Comparison of ENCODE assay signal across 18 cellular contexts in the genomic region with DNA sequence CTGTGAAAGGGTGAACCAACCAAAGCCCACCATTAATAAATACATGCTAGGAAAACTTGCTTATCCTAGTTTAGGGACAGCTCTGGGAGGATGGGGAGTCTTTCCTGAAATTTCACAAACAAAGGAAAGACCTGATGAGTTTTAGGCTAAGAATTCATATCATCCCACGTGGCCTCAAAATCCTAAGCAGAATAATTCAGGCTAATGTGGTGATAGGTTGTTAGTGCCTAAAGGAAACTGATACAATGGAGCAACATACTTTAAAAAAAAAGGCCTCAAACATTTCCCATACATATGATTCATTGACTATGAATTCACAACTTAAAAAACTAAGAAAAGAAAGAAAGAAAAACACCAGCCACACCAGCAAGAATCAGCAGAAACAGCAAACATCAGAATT.
DNase-seq lines count a peak whose midpoint lies in the region; ATAC-seq, FAIRE-seq and TF ChIP-seq lines count a peak whose summit lies in the region.
"Had no signal": no experiment of that assay in that cellular context is flagged by ENCODE, and none has a peak within 500 bp of the region (broad histone marks: within the 10 kb centered on the region; RNA-seq: fewer than 3 reads in every experiment).

No MANE protein-coding gene starts in this region.

- H3K4me3 Mint-ChIP-seq in astrocyte (ENCODE audit: unreplicated experiment) = no peak overlapping the region
- H3K4me3 Mint-ChIP-seq: CD4-positive, CD25-positive, alpha-beta regulatory T cell; HFFc6 had no signal

- peak overlapping the region; percentile 7 for H3K4me2 ChIP-seq in astrocyte (ENCODE audit: low read length)
- H3K4me2 ChIP-seq in smooth muscle cell = peak overlapping the region; percentile 29

- peak; percentile 48 for DNase-seq in astrocyte (ENCODE audit: low read depth)
- DNase-seq in dermis microvascular lymphatic vessel endothelial cell (ENCODE audit: low read depth in 2 of 2) = peak; percentile 63 to 88
- peak; percentile 1 for DNase-seq in iris pigment epithelial cell (ENCODE audit: low read depth)
- no peak for DNase-seq in smooth muscle cell (lab: John Stamatoyannopoulos, UW; ENCODE audit: unreplicated experiment)
- DNase-seq in MG63 = no peak
- no peak for DNase-seq in DMS79 (lab: John Stamatoyannopoulos, UW)
- DNase-seq: Caco-2; CD4-positive, CD25-positive, alpha-beta regulatory T cell; DMS153; EL; HFFc6; NCI-H187 treated with DMSO at 0.1 percent for 48 hours; NCI-H446; NCI-H69; SHP77 had no signal

- no peaks in the 10 kb centered on the region for H3K27me3 ChIP-seq in astrocyte (ENCODE audit: insufficient read depth, low read length)
- no peaks in the 10 kb centered on the region for H3K27me3 ChIP-seq in smooth muscle cell (ENCODE audit: low read depth)
- no peaks in the 10 kb centered on the region for H3K27me3 ChIP-seq in MG63

- H3K9ac ChIP-seq in astrocyte (ENCODE audit: low read length) (no peak overlapping the region), smooth muscle cell (ENCODE audit: low read depth) (no peak overlapping the region)

- H2AFZ ChIP-seq in astrocyte (ENCODE audit: low read depth, low read length) (no peak overlapping the region), smooth muscle cell (ENCODE audit: low read depth) (peak overlapping the region; percentile 9)

- H3K27ac ChIP-seq in astrocyte (ENCODE audit: low read depth, low read length) (no peak overlapping the region), smooth muscle cell (ENCODE audit: low read depth) (no peak overlapping the region)

- TF ChIP-seq CTCF in astrocyte (IDR thresholded peaks at IDR 0.05; ENCODE audit: insufficient read depth, low read depth, low read length) (no peak), smooth muscle cell (IDR thresholded peaks at IDR 0.05; ENCODE audit: borderline replicate concordance, insufficient read depth, poor library complexity, severe bottlenecking) (no peak)

- no peaks in the 10 kb centered on the region for H3F3A ChIP-seq in smooth muscle cell (ENCODE audit: low read depth)

- no peaks in the 10 kb centered on the region for H3K79me2 ChIP-seq in astrocyte (ENCODE audit: insufficient read depth, low read length)
- H3K79me2 ChIP-seq in smooth muscle cell (ENCODE audit: low read depth) = no peaks in the 10 kb centered on the region

- H3K4me3 ChIP-seq in astrocyte (ENCODE audit: insufficient read depth, low read depth, low read length) (no peak overlapping the region), smooth muscle cell (no peak overlapping the region), MG63 (no peak overlapping the region)

- H3K27ac Mint-ChIP-seq in astrocyte (ENCODE audit: unreplicated experiment) = no peak overlapping the region
- H3K27ac Mint-ChIP-seq: CD4-positive, CD25-positive, alpha-beta regulatory T cell; HFFc6 had no signal

- 31% methylated on average over 1 of the region's 1 CpG for WGBS in smooth muscle cell (ENCODE audit: low lambda C conversion rate)

- H3K4me1 Mint-ChIP-seq in astrocyte (ENCODE audit: low read depth, unreplicated experiment) = no peaks in the 10 kb centered on the region
- H3K4me1 Mint-ChIP-seq: CD4-positive, CD25-positive, alpha-beta regulatory T cell had no signal

- no peaks in the 10 kb centered on the region for H3K36me3 Mint-ChIP-seq in astrocyte (ENCODE audit: low read depth, unreplicated experiment)
- H3K36me3 Mint-ChIP-seq: CD4-positive, CD25-positive, alpha-beta regulatory T cell had no signal

- ATAC-seq in GM18909 (IDR thresholded peaks at IDR 0.05; ENCODE audit: poor library complexity, unreplicated experiment) = no peak

- peaks cover 6% of the 10 kb centered on the region for H3K4me1 ChIP-seq in astrocyte (ENCODE audit: insufficient read depth, low read length)
- no peaks in the 10 kb centered on the region for H3K4me1 ChIP-seq in smooth muscle cell (ENCODE audit: low read depth)
- H3K4me1 ChIP-seq: Caco-2 had no signal

- H4K20me1 ChIP-seq in astrocyte (ENCODE audit: insufficient read depth, low read length) (no peaks in the 10 kb centered on the region), smooth muscle cell (ENCODE audit: low read depth) (no peaks in the 10 kb centered on the region)

- peaks cover 4% of the 10 kb centered on the region for H3K9me3 Mint-ChIP-seq in astrocyte (ENCODE audit: unreplicated experiment)

- no peaks in the 10 kb centered on the region for H3K27me3 Mint-ChIP-seq in astrocyte (ENCODE audit: low read depth, unreplicated experiment)
- H3K27me3 Mint-ChIP-seq: CD4-positive, CD25-positive, alpha-beta regulatory T cell had no signal

- FAIRE-seq in astrocyte (lab: Jason Lieb, UNC) = no peak
- FAIRE-seq: H54, RCC 7860 had no signal

- H3K36me3 ChIP-seq in astrocyte (ENCODE audit: insufficient read depth, low read length) (no peaks in the 10 kb centered on the region), smooth muscle cell (ENCODE audit: low read depth) (no peaks in the 10 kb centered on the region), MG63 (no peaks in the 10 kb centered on the region)

- no peaks in the 10 kb centered on the region for H3K9me3 ChIP-seq in astrocyte (ENCODE audit: insufficient read depth, low read depth, low read length)
- no peaks in the 10 kb centered on the region for H3K9me3 ChIP-seq in smooth muscle cell (replicated peaks; ENCODE audit: low read depth)
- no peaks in the 10 kb centered on the region for H3K9me3 ChIP-seq in MG63
- H3K9me3 ChIP-seq: Caco-2 had no signal

Comparison
In these comparisons a context has a peak if more than half of its experiments do, and no peak if none do; other contexts are left out.
1. DNase-seq: peak in astrocyte (single experiment), dermis microvascular lymphatic vessel endothelial cell (2 of 2) and iris pigment epithelial cell (single experiment); none in smooth muscle cell (single experiment), MG63 (single experiment) and DMS79 (single experiment).